ENCODE assay signal across 8 cellular contexts in the genomic region with DNA sequence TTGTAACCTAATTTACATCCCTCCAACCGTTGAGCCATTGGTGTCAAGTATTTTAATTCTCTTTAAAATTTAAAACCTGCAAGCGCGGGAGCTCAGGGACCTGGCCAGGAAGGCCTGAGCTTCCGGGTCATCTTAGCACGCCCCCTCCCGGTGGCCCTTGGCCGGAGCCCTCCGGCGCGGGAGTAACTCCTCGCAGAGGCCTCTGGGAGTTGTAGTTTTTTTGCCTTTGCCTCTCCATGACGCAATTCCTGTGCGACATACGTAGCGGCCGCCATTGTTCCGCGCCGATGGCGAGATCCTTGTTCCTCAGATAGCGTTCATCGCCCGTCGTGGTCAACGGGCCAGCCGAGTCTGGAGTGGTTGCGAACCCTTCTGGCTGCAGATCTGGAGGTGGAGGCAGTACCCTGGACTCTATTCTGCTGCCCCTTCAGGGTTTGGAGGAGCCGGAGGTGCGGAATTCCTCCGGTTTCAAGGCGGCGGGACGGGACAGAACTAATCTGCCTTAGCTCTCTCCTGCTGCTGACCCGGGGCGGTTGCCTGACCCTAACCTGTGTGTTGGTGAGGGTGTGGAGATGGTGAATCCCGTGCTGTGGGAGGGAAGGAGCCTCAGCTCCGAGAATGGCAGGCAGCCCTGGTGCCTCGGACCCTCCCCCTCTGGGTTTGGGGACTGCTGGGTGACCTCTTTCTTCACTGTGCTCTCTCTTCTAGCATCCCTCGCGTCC. TPM values are rescaled to one million over a fixed set of nuclear protein-coding genes. Genes with fewer than 3 reads are reported as not detected.
A peak's percentile ranks its signal among the peaks of the same experiment; 100 is the strongest.
DNase-seq lines count a peak whose midpoint lies in the region; FAIRE-seq and TF ChIP-seq lines count a peak whose summit lies in the region.

A gene (plus strand): TSS at position 258 of the 722 bp plus-strand sequence. CDS start 503 bp downstream, outside the sequence.

- no peaks in the 10 kb centered on the region for H3K4me1 ChIP-seq in neural progenitor cell

- H3K79me2 ChIP-seq in neural progenitor cell (ENCODE audit: low read depth) = peaks cover 42% of the 10 kb centered on the region

- H3F3A ChIP-seq in neural progenitor cell (ENCODE audit: low read depth) = no peaks in the 10 kb centered on the region

- H3K9me3 Mint-ChIP-seq in neural progenitor cell = peaks cover 78% of the 10 kb centered on the region

- H3K4me3 ChIP-seq in foreskin fibroblast (ENCODE audit: low read depth in 1 of 2, low read length in 2 of 2) (peak within 1 kb of the TSS; percentile 96 to 97), neural progenitor cell (peak within 1 kb of the TSS; percentile 99)

- peak within 1 kb of the TSS; percentile 98 for H3K9ac ChIP-seq in neural progenitor cell

- no peaks in the 10 kb centered on the region for H3K27me3 ChIP-seq in neural progenitor cell

- peak within 1 kb of the TSS; percentile 72 for H3K27ac ChIP-seq in neural progenitor cell

- H3K9me3 ChIP-seq in neural progenitor cell (ENCODE audit: low read depth) = peaks cover 32% of the 10 kb centered on the region

- peak within 1 kb of the TSS; percentile 99 for H2AFZ ChIP-seq in neural progenitor cell (replicated peaks)

- no peaks in the 10 kb centered on the region for H4K20me1 ChIP-seq in neural progenitor cell (ENCODE audit: low read depth)

- DNase-seq in G401 (ENCODE audit: low spot score) (peak; percentile 86), H54 (ENCODE audit: insufficient read length, low spot score) (peak; percentile 85), LoVo (ENCODE audit: low spot score) (peak; percentile 56), SHP77 treated with DMSO at 0.1 percent for 48 hours (lab: John Stamatoyannopoulos, UW) (peak; percentile 86), activated gamma-delta T cell treated with Interleukin-2 at 50 U/mL for 16 hours (peak; percentile 88), foreskin fibroblast (peak; percentile 85 to 96), neural progenitor cell (ENCODE audit: low spot score) (peak; percentile 98), stromal cell of bone marrow (ENCODE audit: low read depth) (peak; percentile 84)

- H3K4me3 Mint-ChIP-seq in neural progenitor cell = peak within 1 kb of the TSS; percentile 97

- in situ Hi-C loops in G401 (cut with HindIII; ENCODE audit: low sequenced_read_pairs) = no loop called here

- no peaks in the 10 kb centered on the region for H3K4me1 Mint-ChIP-seq in neural progenitor cell

- peak within 1 kb of the TSS; percentile 93 for H3K4me2 ChIP-seq in neural progenitor cell

- peak within 1 kb of the TSS; percentile 94 for H3K27ac Mint-ChIP-seq in neural progenitor cell

- peak; percentile 34; the same call in 1 of the 2 replicates for TF ChIP-seq POLR2A in H54 (IDR thresholded peaks at IDR 0.05; ENCODE audit: low read depth, low read length)

- TF ChIP-seq CTCF in foreskin fibroblast (IDR thresholded peaks at IDR 0.05; ENCODE audit: low read depth, low read length) (peak; percentile 89), neural progenitor cell (IDR thresholded peaks at IDR 0.05) (peak; percentile 94)

- peaks cover 51% of the 10 kb centered on the region for H3K36me3 Mint-ChIP-seq in neural progenitor cell

- peaks cover 38% of the 10 kb centered on the region for H3K36me3 ChIP-seq in neural progenitor cell

- FAIRE-seq in H54 (lab: Jason Lieb, UNC) = peak; percentile 85

- peaks cover 5% of the 10 kb centered on the region for H3K27me3 Mint-ChIP-seq in neural progenitor cell (ENCODE audit: insufficient read depth, low read depth)

RNA-seq across cellular contexts. Expression of the gene that starts here (rescaled TPM):
- 19.4 and 38.0 TPM in 2 replicates for total RNA-seq in G401 (2014; rRNA removed; shearing (Covaris generic))
- 42.7 and 54.2 TPM in 2 replicates for total RNA-seq in neural progenitor cell (ENCODE audit: low replicate concordance)

Comparison
In these comparisons a context has a peak if more than half of its experiments do, and no peak if none do; other contexts are left out.
1. Peak in every context shown above with its lines: DNase-seq, H3K4me3 ChIP-seq and H3K27ac ChIP-seq.